ENCODE assay signal across 21 cellular contexts in genomic region chr20:45032781-45033180, GRCh38.
DNase-seq lines count a peak whose midpoint lies in the region; ATAC-seq lines count a peak whose summit lies in the region.
"Had no signal": no experiment of that assay in that cellular context is flagged by ENCODE, and none has a peak within 500 bp of the region (broad histone marks: within the 10 kb centered on the region; RNA-seq: fewer than 3 reads in every experiment).

No MANE protein-coding gene starts in this region.

- H3K9me2 ChIP-seq in Karpas-422 (replicated peaks; ENCODE audit: insufficient read depth, low read length) = no peaks in the 10 kb centered on the region

- H3K36me3 ChIP-seq in Karpas-422 (ENCODE audit: insufficient read depth, low read length) = peaks cover 46% of the 10 kb centered on the region

- H3K4me1 ChIP-seq in Karpas-422 (ENCODE audit: low read length) = peaks cover 68% of the 10 kb centered on the region

- H3K4me2 ChIP-seq in Karpas-422 (ENCODE audit: low read depth, low read length, poor library complexity, severe bottlenecking) = peak overlapping the region; percentile 34
- H3K4me2 ChIP-seq: PC-9 had no signal

- H3K27me3 ChIP-seq in Karpas-422 (ENCODE audit: low read length) = no peaks in the 10 kb centered on the region
- H3K27me3 ChIP-seq: ascending aorta, spleen had no signal

- no peaks in the 10 kb centered on the region for H4K20me1 ChIP-seq in Karpas-422 (ENCODE audit: insufficient read depth, low read depth, low read length)

- H3K36me3 Mint-ChIP-seq in activated T-cell treated with anti-CD3 and anti-CD28 coated beads, Interleukin-2, amount 50 U/mL, for 24 hours (ENCODE audit: low read depth) = peaks cover 88% of the 10 kb centered on the region
- peaks cover 46% of the 10 kb centered on the region for H3K36me3 Mint-ChIP-seq in activated T-cell treated with anti-CD3 and anti-CD28 coated beads, Interleukin-2, amount 50 U/mL, for 4 hours (ENCODE audit: insufficient read depth)
- H3K36me3 Mint-ChIP-seq in activated naive CD8-positive, alpha-beta T cell treated with anti-CD3 and anti-CD28 coated beads, Interleukin-2, amount 50 U/mL, for 24 hours (ENCODE audit: low read depth) = peaks cover 74% of the 10 kb centered on the region
- H3K36me3 Mint-ChIP-seq in natural killer cell treated with Interleukin-12 subunit alpha and Interleukin-12 subunit beta and Interleukin-15 and Interleukin-18, amount 100 ng/mL, for 72 hours = peaks cover 31% of the 10 kb centered on the region

- peak overlapping the region; percentile 80 for H3K27ac ChIP-seq in Karpas-422 (ENCODE audit: low read length)
- H3K27ac ChIP-seq: ascending aorta, PC-9 had no signal

- H3K4me3 ChIP-seq in Karpas-422 (ENCODE audit: low read length) = no peak overlapping the region
- H3K4me3 ChIP-seq: ascending aorta, PC-9, spleen had no signal

- peaks cover 3% of the 10 kb centered on the region for H3K9me3 Mint-ChIP-seq in activated T-cell treated with anti-CD3 and anti-CD28 coated beads, Interleukin-2, amount 50 U/mL, for 24 hours
- no peaks in the 10 kb centered on the region for H3K9me3 Mint-ChIP-seq in activated T-cell treated with anti-CD3 and anti-CD28 coated beads, Interleukin-2, amount 50 U/mL, for 4 hours
- no peaks in the 10 kb centered on the region for H3K9me3 Mint-ChIP-seq in activated naive CD8-positive, alpha-beta T cell treated with anti-CD3 and anti-CD28 coated beads, Interleukin-2, amount 50 U/mL, for 24 hours
- no peaks in the 10 kb centered on the region for H3K9me3 Mint-ChIP-seq in natural killer cell treated with Interleukin-12 subunit alpha and Interleukin-12 subunit beta and Interleukin-15 and Interleukin-18, amount 100 ng/mL, for 72 hours

- H3K79me2 ChIP-seq in Karpas-422 (ENCODE audit: low read length) = peaks cover 91% of the 10 kb centered on the region

- no peak for ATAC-seq in activated T-cell treated with anti-CD3 and anti-CD28 coated beads, Interleukin-2, amount 50 U/mL, for 4 hours
- no peak for ATAC-seq in activated naive CD8-positive, alpha-beta T cell treated with anti-CD3 and anti-CD28 coated beads, Interleukin-2, amount 50 U/mL, for 24 hours
- no peak for ATAC-seq in natural killer cell treated with Interleukin-12 subunit alpha and Interleukin-12 subunit beta and Interleukin-15 and Interleukin-18, amount 100 ng/mL, for 72 hours
- no peak for ATAC-seq in GM21723 (IDR thresholded peaks at IDR 0.05; ENCODE audit: unreplicated experiment)
- no peak for ATAC-seq in HG03439 (IDR thresholded peaks at IDR 0.05; ENCODE audit: unreplicated experiment)
- no peak for ATAC-seq in HG03565 (IDR thresholded peaks at IDR 0.05; ENCODE audit: unreplicated experiment)
- ATAC-seq: left cardiac atrium had no signal

- H3K9me3 ChIP-seq in Karpas-422 (ENCODE audit: low read length) = no peaks in the 10 kb centered on the region
- H3K9me3 ChIP-seq: ascending aorta, spleen had no signal

- H2AFZ ChIP-seq in Karpas-422 (ENCODE audit: low read length) = no peak overlapping the region
- H2AFZ ChIP-seq: PC-9 had no signal

- H3K4me1 Mint-ChIP-seq in activated T-cell treated with anti-CD3 and anti-CD28 coated beads, Interleukin-2, amount 50 U/mL, for 24 hours (ENCODE audit: low read depth) = peaks cover 85% of the 10 kb centered on the region
- H3K4me1 Mint-ChIP-seq in activated T-cell treated with anti-CD3 and anti-CD28 coated beads, Interleukin-2, amount 50 U/mL, for 4 hours (ENCODE audit: low read depth) = peaks cover 79% of the 10 kb centered on the region
- H3K4me1 Mint-ChIP-seq in activated naive CD8-positive, alpha-beta T cell treated with anti-CD3 and anti-CD28 coated beads, Interleukin-2, amount 50 U/mL, for 24 hours = peaks cover 84% of the 10 kb centered on the region
- peaks cover 49 to 65% of the 10 kb centered on the region in 2 donors for H3K4me1 Mint-ChIP-seq in natural killer cell treated with Interleukin-12 subunit alpha and Interleukin-12 subunit beta and Interleukin-15 and Interleukin-18, amount 100 ng/mL, for 72 hours (ENCODE audit: low read depth in 2 of 2)

- no peaks in the 10 kb centered on the region for H3K27me3 Mint-ChIP-seq in activated T-cell treated with anti-CD3 and anti-CD28 coated beads, Interleukin-2, amount 50 U/mL, for 24 hours
- H3K27me3 Mint-ChIP-seq in activated T-cell treated with anti-CD3 and anti-CD28 coated beads, Interleukin-2, amount 50 U/mL, for 4 hours (ENCODE audit: low read depth) = no peaks in the 10 kb centered on the region
- H3K27me3 Mint-ChIP-seq in activated naive CD8-positive, alpha-beta T cell treated with anti-CD3 and anti-CD28 coated beads, Interleukin-2, amount 50 U/mL, for 24 hours = no peaks in the 10 kb centered on the region
- H3K27me3 Mint-ChIP-seq in natural killer cell treated with Interleukin-12 subunit alpha and Interleukin-12 subunit beta and Interleukin-15 and Interleukin-18, amount 100 ng/mL, for 72 hours = no peaks in the 10 kb centered on the region

- no peak for DNase-seq in activated T-cell treated with anti-CD3 and anti-CD28 coated beads, Interleukin-2, amount 50 U/mL, for 24 hours
- DNase-seq in activated T-cell treated with anti-CD3 and anti-CD28 coated beads, Interleukin-2, amount 50 U/mL, for 4 hours = no peak
- DNase-seq in Karpas-422 = peak; percentile 65
- no peak for DNase-seq in activated naive CD8-positive, alpha-beta T cell treated with anti-CD3 and anti-CD28 coated beads, Interleukin-2, amount 50 U/mL, for 24 hours
- no peak for DNase-seq in natural killer cell treated with Interleukin-12 subunit alpha and Interleukin-12 subunit beta and Interleukin-15 and Interleukin-18, amount 100 ng/mL, for 72 hours (ENCODE audit: low spot score)
- DNase-seq: activated CD4-positive, CD25-positive, alpha-beta regulatory T cell treated with anti-CD3 and anti-CD28 coated beads, Interleukin-2, amount 50 U/mL, for 72 hours; activated gamma-delta T cell treated with Interleukin-2 at 50 U/mL for 16 hours; C1 segment of cervical spinal cord; DMS53; effector CD8-positive, alpha-beta T cell; GOT3; left cardiac atrium; NCI-H1436; NCI-H82; PC-9; spleen; stimulated activated CD8-positive, alpha-beta memory T cell treated with anti-CD3 and anti-CD28 coated beads, Interleukin-4, amount 100 ng/mL, for 48 hours had no signal

- no peak overlapping the region for H3K4me3 Mint-ChIP-seq in activated T-cell treated with anti-CD3 and anti-CD28 coated beads, Interleukin-2, amount 50 U/mL, for 24 hours
- H3K4me3 Mint-ChIP-seq in activated T-cell treated with anti-CD3 and anti-CD28 coated beads, Interleukin-2, amount 50 U/mL, for 4 hours = no peak overlapping the region
- no peak overlapping the region for H3K4me3 Mint-ChIP-seq in activated naive CD8-positive, alpha-beta T cell treated with anti-CD3 and anti-CD28 coated beads, Interleukin-2, amount 50 U/mL, for 24 hours
- no peak overlapping the region for H3K4me3 Mint-ChIP-seq in natural killer cell treated with Interleukin-12 subunit alpha and Interleukin-12 subunit beta and Interleukin-15 and Interleukin-18, amount 100 ng/mL, for 72 hours

- no peak overlapping the region for H3K9ac ChIP-seq in Karpas-422 (ENCODE audit: low read length)

- peak overlapping the region; percentile 11 for H3K27ac Mint-ChIP-seq in activated T-cell treated with anti-CD3 and anti-CD28 coated beads, Interleukin-2, amount 50 U/mL, for 24 hours
- H3K27ac Mint-ChIP-seq in activated naive CD8-positive, alpha-beta T cell treated with anti-CD3 and anti-CD28 coated beads, Interleukin-2, amount 50 U/mL, for 24 hours = peak overlapping the region; percentile 22
- peak overlapping the region; percentile 69 to 76 for H3K27ac Mint-ChIP-seq in natural killer cell treated with Interleukin-12 subunit alpha and Interleukin-12 subunit beta and Interleukin-15 and Interleukin-18, amount 100 ng/mL, for 72 hours

Comparison
In these comparisons a context has a peak if more than half of its experiments do, and no peak if none do; other contexts are left out.
1. H3K27ac Mint-ChIP-seq: peak in every context shown above with its lines; median percentile 72 in natural killer cell treated with Interleukin-12 subunit alpha and Interleukin-12 subunit beta and Interleukin-15 and Interleukin-18, amount 100 ng/mL, for 72 hours; 22 in activated naive CD8-positive, alpha-beta T cell treated with anti-CD3 and anti-CD28 coated beads, Interleukin-2, amount 50 U/mL, for 24 hours; 11 in activated T-cell treated with anti-CD3 and anti-CD28 coated beads, Interleukin-2, amount 50 U/mL, for 24 hours.